12 cellular contexts compared by ENCODE assay signal in genomic region chr7:44144968-44145418, GRCh38. TPM values are rescaled to one million over a fixed set of nuclear protein-coding genes. Genes with fewer than 3 reads are reported as not detected.
DNase-seq lines count a peak whose midpoint lies in the region; ATAC-seq lines count a peak whose summit lies in the region.
"Had no signal": no experiment of that assay in that cellular context is flagged by ENCODE, and none has a peak within 500 bp of the region (broad histone marks: within the 10 kb centered on the region; RNA-seq: fewer than 3 reads in every experiment).

No MANE protein-coding gene starts in this region.

- H3K9me3 Mint-ChIP-seq in activated T-cell treated with anti-CD3 and anti-CD28 coated beads, Interleukin-2, amount 50 U/mL, for 24 hours, result no peaks in the 10 kb centered on the region
- H3K9me3 Mint-ChIP-seq in activated T-helper 2 cell treated with anti-CD3 and anti-CD28 coated beads, Interferon-gamma antibody, Interleukin-2, Interleukin-4, amounts not matched to agents 10 μg/mL and 5 μg/mL and 100 μg/mL, durations not matched to agents 14 hours and 24 hours and 36 hours, result no peaks in the 10 kb centered on the region
- H3K9me3 Mint-ChIP-seq in stimulated activated naive B cell treated with anti-CD40 and anti-IgM and Interleukin-4, amounts not matched to agents 10 μg/mL and 1 μg/mL and 100 μg/mL, for 72 hours, result no peaks in the 10 kb centered on the region

- no peaks in the 10 kb centered on the region for H3K36me3 Mint-ChIP-seq in activated T-cell treated with anti-CD3 and anti-CD28 coated beads, Interleukin-2, amount 50 U/mL, for 24 hours (ENCODE audit: low read depth)
- no peaks in the 10 kb centered on the region for H3K36me3 Mint-ChIP-seq in activated T-helper 2 cell treated with anti-CD3 and anti-CD28 coated beads, Interferon-gamma antibody, Interleukin-2, Interleukin-4, amounts not matched to agents 10 μg/mL and 5 μg/mL and 100 μg/mL, durations not matched to agents 14 hours and 24 hours and 36 hours (ENCODE audit: low read depth)
- peaks cover 0 to 2% of the 10 kb centered on the region in 2 donors for H3K36me3 Mint-ChIP-seq in stimulated activated naive B cell treated with anti-CD40 and anti-IgM and Interleukin-4, amounts not matched to agents 10 μg/mL and 1 μg/mL and 100 μg/mL, for 72 hours

- H3K27me3 Mint-ChIP-seq in activated T-cell treated with anti-CD3 and anti-CD28 coated beads, Interleukin-2, amount 50 U/mL, for 24 hours, result peaks cover 6% of the 10 kb centered on the region
- H3K27me3 Mint-ChIP-seq in activated T-helper 2 cell treated with anti-CD3 and anti-CD28 coated beads, Interferon-gamma antibody, Interleukin-2, Interleukin-4, amounts not matched to agents 10 μg/mL and 5 μg/mL and 100 μg/mL, durations not matched to agents 14 hours and 24 hours and 36 hours (ENCODE audit: low read depth), result peaks cover 8% of the 10 kb centered on the region
- peaks cover 0 to 12% of the 10 kb centered on the region in 2 donors for H3K27me3 Mint-ChIP-seq in stimulated activated naive B cell treated with anti-CD40 and anti-IgM and Interleukin-4, amounts not matched to agents 10 μg/mL and 1 μg/mL and 100 μg/mL, for 72 hours

- peaks cover 10% of the 10 kb centered on the region for H3K4me1 Mint-ChIP-seq in activated T-cell treated with anti-CD3 and anti-CD28 coated beads, Interleukin-2, amount 50 U/mL, for 24 hours (ENCODE audit: low read depth)
- H3K4me1 Mint-ChIP-seq in activated T-helper 2 cell treated with anti-CD3 and anti-CD28 coated beads, Interferon-gamma antibody, Interleukin-2, Interleukin-4, amounts not matched to agents 10 μg/mL and 5 μg/mL and 100 μg/mL, durations not matched to agents 14 hours and 24 hours and 36 hours (ENCODE audit: low read depth), result no peaks in the 10 kb centered on the region
- H3K4me1 Mint-ChIP-seq in stimulated activated naive B cell treated with anti-CD40 and anti-IgM and Interleukin-4, amounts not matched to agents 10 μg/mL and 1 μg/mL and 100 μg/mL, for 72 hours, result peaks cover 5 to 21% of the 10 kb centered on the region in 2 donors

- intact Hi-C loops in activated T-helper 2 cell treated with anti-CD3 and anti-CD28 coated beads, Interferon-gamma antibody, Interleukin-2, Interleukin-4, amounts not matched to agents 10 μg/mL and 5 μg/mL and 100 μg/mL, durations not matched to agents 14 hours and 24 hours and 36 hours (cut with micrococcal nuclease), result loop anchor here (5.0 kb wide), 1 partner anchor 57 kb away; the partner anchor contains the start of gene YKT6

- H3K27ac Mint-ChIP-seq in activated T-cell treated with anti-CD3 and anti-CD28 coated beads, Interleukin-2, amount 50 U/mL, for 24 hours, result no peak overlapping the region
- no peak overlapping the region for H3K27ac Mint-ChIP-seq in activated T-helper 2 cell treated with anti-CD3 and anti-CD28 coated beads, Interferon-gamma antibody, Interleukin-2, Interleukin-4, amounts not matched to agents 10 μg/mL and 5 μg/mL and 100 μg/mL, durations not matched to agents 14 hours and 24 hours and 36 hours
- H3K27ac Mint-ChIP-seq in stimulated activated naive B cell treated with anti-CD40 and anti-IgM and Interleukin-4, amounts not matched to agents 10 μg/mL and 1 μg/mL and 100 μg/mL, for 72 hours, result no peak overlapping the region

- ATAC-seq in left lobe of liver (no peak), GM21825 (IDR thresholded peaks at IDR 0.05; ENCODE audit: unreplicated experiment) (no peak), HG03469 (IDR thresholded peaks at IDR 0.05; ENCODE audit: unreplicated experiment) (no peak)
- no peak for ATAC-seq in stimulated activated naive B cell treated with anti-CD40 and anti-IgM and Interleukin-4, amounts not matched to agents 10 μg/mL and 1 μg/mL and 100 μg/mL, for 72 hours (replicated peaks)

- no peak for DNase-seq in activated T-cell treated with anti-CD3 and anti-CD28 coated beads, Interleukin-2, amount 50 U/mL, for 24 hours
- no peak for DNase-seq in activated T-cell treated with anti-CD3 and anti-CD28 coated beads for 4 hours
- DNase-seq in activated T-helper 2 cell treated with anti-CD3 and anti-CD28 coated beads, Interferon-gamma antibody, Interleukin-2, Interleukin-4, amounts not matched to agents 10 μg/mL and 5 μg/mL and 100 μg/mL, durations not matched to agents 14 hours and 24 hours and 36 hours (ENCODE audit: low spot score), result no peak
- peak; percentile 27 for DNase-seq in left lobe of liver (ENCODE audit: low spot score)
- no peak for DNase-seq in stimulated activated naive B cell treated with anti-CD40 and anti-IgM and Interleukin-4, amounts not matched to agents 10 μg/mL and 1 μg/mL and 100 μg/mL, for 72 hours
- DNase-seq in HCEC 1CT, result no peak
- DNase-seq: foreskin keratinocyte, GM23248, NCI-H446 treated with DMSO at 0.1 percent for 48 hours had no signal

- peak overlapping the region; percentile 68 for H3K4me3 Mint-ChIP-seq in activated T-cell treated with anti-CD3 and anti-CD28 coated beads, Interleukin-2, amount 50 U/mL, for 24 hours
- peak overlapping the region; percentile 75 for H3K4me3 Mint-ChIP-seq in activated T-helper 2 cell treated with anti-CD3 and anti-CD28 coated beads, Interferon-gamma antibody, Interleukin-2, Interleukin-4, amounts not matched to agents 10 μg/mL and 5 μg/mL and 100 μg/mL, durations not matched to agents 14 hours and 24 hours and 36 hours (ENCODE audit: low read depth)
- H3K4me3 Mint-ChIP-seq in stimulated activated naive B cell treated with anti-CD40 and anti-IgM and Interleukin-4, amounts not matched to agents 10 μg/mL and 1 μg/mL and 100 μg/mL, for 72 hours, result peak overlapping the region; percentile 83 to 85

RNA-seq across cellular contexts. Expression of gene MYL7, which starts 3.9 kb away (rescaled TPM):
- total RNA-seq in activated T-helper 2 cell treated with anti-CD3 and anti-CD28 coated beads, Interferon-gamma antibody, Interleukin-2, Interleukin-4, amounts not matched to agents 10 μg/mL and 5 μg/mL and 100 μg/mL, durations not matched to agents 14 hours and 24 hours and 36 hours, result not detected in 2 replicates
- total RNA-seq in left lobe of liver, result not detected
- total RNA-seq: foreskin keratinocyte, GM23248, M059J had no signal

RNA-seq across cellular contexts. Expression of gene POLD2, which starts 21.6 kb away (rescaled TPM):
- 205 and 215 TPM in 2 replicates for total RNA-seq in activated T-helper 2 cell treated with anti-CD3 and anti-CD28 coated beads, Interferon-gamma antibody, Interleukin-2, Interleukin-4, amounts not matched to agents 10 μg/mL and 5 μg/mL and 100 μg/mL, durations not matched to agents 14 hours and 24 hours and 36 hours
- total RNA-seq in left lobe of liver, result 78.3 TPM

RNA-seq across cellular contexts. Expression of gene AEBP1, which starts 40.8 kb away (rescaled TPM):
- total RNA-seq in activated T-helper 2 cell treated with anti-CD3 and anti-CD28 coated beads, Interferon-gamma antibody, Interleukin-2, Interleukin-4, amounts not matched to agents 10 μg/mL and 5 μg/mL and 100 μg/mL, durations not matched to agents 14 hours and 24 hours and 36 hours, result 36.4 and 38.7 TPM in 2 replicates
- total RNA-seq in left lobe of liver, result 9.4 TPM
- total RNA-seq: M059J had no signal

RNA-seq across cellular contexts. Expression of gene GCK, which starts 44.2 kb away (rescaled TPM):
- 1.8 and 2.3 TPM in 2 replicates for total RNA-seq in activated T-helper 2 cell treated with anti-CD3 and anti-CD28 coated beads, Interferon-gamma antibody, Interleukin-2, Interleukin-4, amounts not matched to agents 10 μg/mL and 5 μg/mL and 100 μg/mL, durations not matched to agents 14 hours and 24 hours and 36 hours
- 1.7 TPM for total RNA-seq in left lobe of liver
- total RNA-seq: M059J had no signal

RNA-seq across cellular contexts. Expression of gene YKT6, which starts 55.8 kb away (rescaled TPM):
- 73.1 and 76.4 TPM in 2 replicates for total RNA-seq in activated T-helper 2 cell treated with anti-CD3 and anti-CD28 coated beads, Interferon-gamma antibody, Interleukin-2, Interleukin-4, amounts not matched to agents 10 μg/mL and 5 μg/mL and 100 μg/mL, durations not matched to agents 14 hours and 24 hours and 36 hours
- 19.9 TPM for total RNA-seq in left lobe of liver
